Comparison of ENCODE assay signal across 1 cellular context in genomic region chr6:15662246-15663056, GRCh38.
A peak's percentile ranks its signal among the peaks of the same experiment; 100 is the strongest.
TF ChIP-seq lines count a peak whose summit lies in the region.

Gene DTNBP1, minus strand, starts transcription at chr6:15663028. Its CDS starts 159 bp downstream, at chr6:15662869.

TF ChIP-seq in HepG2, 621 proteins besides CTCF, POLR2A, EP300 and RAD21 (continued from another document and continues in another):
- TF ChIP-seq ZNF101 (CRISPR knock-in tag; IDR thresholded peaks at IDR 0.05; ENCODE audit: borderline replicate concordance, low read depth) (no peak), ZNF546 (CRISPR knock-in tag; conservative IDR thresholded peaks at IDR 0.05) (peak; percentile 85; the same call in 1 of the 2 replicates), ZNF883 (CRISPR knock-in tag; IDR thresholded peaks at IDR 0.05; ENCODE audit: not compliant biosample characterization) (peak; percentile 81), ZNF674 (CRISPR knock-in tag; IDR thresholded peaks at IDR 0.05; ENCODE audit: low read depth) (no peak), LRRFIP1 (CRISPR knock-in tag; conservative IDR thresholded peaks at IDR 0.05) (no peak), FOXO4 (CRISPR knock-in tag; conservative IDR thresholded peaks at IDR 0.05) (no peak), ZNF18 (CRISPR knock-in tag; IDR thresholded peaks at IDR 0.05; ENCODE audit: insufficient replicate concordance) (no peak), ZNF318 (CRISPR knock-in tag; IDR thresholded peaks at IDR 0.05) (peak; percentile 42; the same call in 1 of the 2 replicates), ZNF30 (CRISPR knock-in tag; IDR thresholded peaks at IDR 0.05) (peak; percentile 79; the same call in 1 of the 2 replicates), SIN3A (IDR thresholded peaks at IDR 0.05; ENCODE audit: borderline replicate concordance, low read depth, low read length) (no peak; the same call in 1 of the 2 replicates), MZF1 (CRISPR knock-in tag; IDR thresholded peaks at IDR 0.05; ENCODE audit: borderline replicate concordance) (no peak), SRSF4 (IDR thresholded peaks at IDR 0.05; ENCODE audit: low read depth, low read length, poor library complexity, severe bottlenecking) (no peak), BRF2 (CRISPR knock-in tag; IDR thresholded peaks at IDR 0.05) (peak; percentile 66; the same call in 1 of the 2 replicates), HNRNPLL (IDR thresholded peaks at IDR 0.05; ENCODE audit: low read depth, low read length, poor library complexity, severe bottlenecking) (peak; percentile 85), CBX5 (CRISPR knock-in tag; IDR thresholded peaks at IDR 0.05; ENCODE audit: borderline replicate concordance) (0 out of 2 replicates have a peak, but pooled peaks have one; percentile 25), HDAC6 (IDR thresholded peaks at IDR 0.05; ENCODE audit: low read depth, low read length) (no peak), MED13 (CRISPR knock-in tag; IDR thresholded peaks at IDR 0.05) (no peak; the same call in 1 of the 2 replicates), ZNF776 (CRISPR knock-in tag; IDR thresholded peaks at IDR 0.05) (peak; percentile 85), GMEB1 (CRISPR knock-in tag; IDR thresholded peaks at IDR 0.05; ENCODE audit: borderline replicate concordance) (peak; percentile 52; the same call in 1 of the 2 replicates), ZNF672 (CRISPR knock-in tag; IDR thresholded peaks at IDR 0.05) (no peak), REXO4 (CRISPR knock-in tag; IDR thresholded peaks at IDR 0.05; ENCODE audit: borderline replicate concordance) (no peak), FOXP1 (IDR thresholded peaks at IDR 0.05) (no peak), FOXP1 (CRISPR knock-in tag; IDR thresholded peaks at IDR 0.05) (no peak), DMTF1 (CRISPR knock-in tag; IDR thresholded peaks at IDR 0.05) (peak; percentile 30; the same call in 1 of the 2 replicates), ZNF230 (CRISPR knock-in tag; IDR thresholded peaks at IDR 0.05) (peak; percentile 94), ZNF235 (CRISPR knock-in tag; IDR thresholded peaks at IDR 0.05; ENCODE audit: borderline replicate concordance) (no peak), PCBP1 (IDR thresholded peaks at IDR 0.05; ENCODE audit: borderline replicate concordance, low read depth, low read length) (no peak), JDP2 (CRISPR knock-in tag; IDR thresholded peaks at IDR 0.05; ENCODE audit: borderline replicate concordance) (no peak), TMF1 (CRISPR knock-in tag; IDR thresholded peaks at IDR 0.05; ENCODE audit: low read depth) (peak; percentile 29; the same call in 1 of the 2 replicates), ZNF331 (CRISPR knock-in tag; IDR thresholded peaks at IDR 0.05) (peak; percentile 42; the same call in 1 of the 2 replicates), FOSL1 (CRISPR knock-in tag; IDR thresholded peaks at IDR 0.05; ENCODE audit: borderline replicate concordance) (0 out of 2 replicates have a peak, but pooled peaks have one; percentile 7)
